21 cellular contexts compared by ENCODE assay signal in the genomic region with DNA sequence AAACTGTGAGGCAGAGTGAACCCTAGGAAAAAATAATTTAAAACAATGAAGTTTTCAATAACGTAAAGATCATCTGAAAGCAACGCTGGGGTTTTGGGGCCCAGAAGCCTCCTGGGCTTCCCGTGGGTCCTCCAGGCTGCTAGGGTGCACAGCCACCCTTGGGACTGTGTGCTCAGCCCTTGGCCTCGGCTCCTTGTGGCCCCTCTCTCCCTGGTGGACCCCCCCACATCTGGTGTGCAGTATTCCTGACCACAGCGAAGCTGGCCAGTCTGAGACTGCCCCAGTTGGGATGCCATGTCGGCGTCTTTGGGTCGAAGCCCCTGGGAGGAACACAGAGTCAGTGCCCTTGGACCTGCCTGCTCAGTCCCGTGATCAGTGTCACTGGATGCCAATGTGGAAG. TPM values are rescaled to one million over a fixed set of nuclear protein-coding genes. Genes with fewer than 3 reads are reported as not detected.
DNase-seq lines count a peak whose midpoint lies in the region; ATAC-seq and TF ChIP-seq lines count a peak whose summit lies in the region.
"Had no signal": no experiment of that assay in that cellular context is flagged by ENCODE, and none has a peak within 500 bp of the region (broad histone marks: within the 10 kb centered on the region; RNA-seq: fewer than 3 reads in every experiment).

No MANE protein-coding gene starts in this region.

- peak overlapping the region; percentile 94 for H3K27ac Mint-ChIP-seq in neural progenitor cell
- no peak overlapping the region for H3K27ac Mint-ChIP-seq in CD8-positive, alpha-beta T cell

- H3K4me1 Mint-ChIP-seq in neural progenitor cell: peaks cover 16% of the 10 kb centered on the region
- H3K4me1 Mint-ChIP-seq in CD8-positive, alpha-beta T cell (ENCODE audit: low read depth): peaks cover 27% of the 10 kb centered on the region
- H3K4me1 Mint-ChIP-seq: CD14-positive monocyte had no signal

- no peak overlapping the region for H4K8ac ChIP-seq in trophoblast cell (ENCODE audit: low read depth, low read length)

- POLR2A ChIA-PET in CD8-positive, alpha-beta T cell (lab: Charles Lee): no interaction called here

- H3F3A ChIP-seq in neural progenitor cell (ENCODE audit: low read depth): no peaks in the 10 kb centered on the region

- intact Hi-C loops in spleen (cut with DNase I; ENCODE audit: low total_unique reads): no loop called here
- intact Hi-C loops in CD8-positive, alpha-beta T cell (cut with DNase I, micrococcal nuclease): no loop called here

- H3K27me3 ChIP-seq in neural progenitor cell (no peaks in the 10 kb centered on the region), trophoblast cell (ENCODE audit: insufficient read depth, low read length) (no peaks in the 10 kb centered on the region), spleen (replicated peaks in 1 of 7) (peaks cover 0 to 3% (median 0%) of the 10 kb centered on the region in 7 donors)
- no peaks in the 10 kb centered on the region for H3K27me3 ChIP-seq in CD8-positive, alpha-beta T cell (ENCODE audit: insufficient read depth, low read length)
- H3K27me3 ChIP-seq: BLaER1 had no signal

- no peak for TF ChIP-seq POLR2A in spleen (IDR thresholded peaks at IDR 0.05)

- H3K9me3 ChIP-seq in neural progenitor cell (ENCODE audit: low read depth): no peaks in the 10 kb centered on the region
- H3K9me3 ChIP-seq in trophoblast cell (ENCODE audit: insufficient read depth, low read depth, low read length): peaks cover 1% of the 10 kb centered on the region
- no peaks in the 10 kb centered on the region for H3K9me3 ChIP-seq in spleen
- H3K9me3 ChIP-seq in CD8-positive, alpha-beta T cell (ENCODE audit: low read length): no peaks in the 10 kb centered on the region
- H3K9me3 ChIP-seq: BE2C, BLaER1, Caco-2 had no signal

- H4K91ac ChIP-seq in trophoblast cell (ENCODE audit: low read depth, low read length): peak overlapping the region; percentile 55

- no peak overlapping the region for H3K27ac ChIP-seq in neural progenitor cell
- no peak overlapping the region for H3K27ac ChIP-seq in trophoblast cell (ENCODE audit: low read depth, low read length)
- H3K27ac ChIP-seq in spleen: no peak overlapping the region
- no peak overlapping the region for H3K27ac ChIP-seq in CD8-positive, alpha-beta T cell (ENCODE audit: low read depth, low read length)
- H3K27ac ChIP-seq: 22Rv1, BLaER1 had no signal

- H2BK120ac ChIP-seq in trophoblast cell (ENCODE audit: insufficient read depth, low read length, poor library complexity): no peak overlapping the region

- H3K23ac ChIP-seq in trophoblast cell (ENCODE audit: low read length): no peak overlapping the region

- H3K36me3 ChIP-seq in neural progenitor cell: no peaks in the 10 kb centered on the region
- no peaks in the 10 kb centered on the region for H3K36me3 ChIP-seq in trophoblast cell (ENCODE audit: control insufficient read depth in 1 of 2, insufficient read depth in 2 of 2, low read length in 2 of 2)
- H3K36me3 ChIP-seq in spleen: no peaks in the 10 kb centered on the region
- H3K36me3 ChIP-seq in CD8-positive, alpha-beta T cell (ENCODE audit: insufficient read depth, low read length): no peaks in the 10 kb centered on the region
- H3K36me3 ChIP-seq: BE2C, BLaER1 had no signal

- TF ChIP-seq CTCF in neural progenitor cell (IDR thresholded peaks at IDR 0.05): no peak
- no peak for TF ChIP-seq CTCF in spleen (IDR thresholded peaks at IDR 0.05 in 8 of 11, conservative IDR thresholded peaks at IDR 0.05 in 3 of 11)
- no peak for TF ChIP-seq CTCF in CD8-positive, alpha-beta T cell (IDR thresholded peaks at IDR 0.05)

- WGBS in trophoblast cell (ENCODE audit: extremely low coverage, insufficient coverage, insufficient read length): no CpG with 5 or more reads among the region's 9 CpGs
- WGBS in spleen, 5 donors: 82 to 87% (median 84%) methylated on average over 9 of the region's 9 CpGs

- no peak for ATAC-seq in CD8-positive, alpha-beta T cell
- ATAC-seq: GM12878 had no signal

- H2BK5ac ChIP-seq in trophoblast cell (ENCODE audit: low read depth, low read length, poor library complexity): no peak overlapping the region

- CTCF ChIA-PET in CD8-positive, alpha-beta T cell (lab: Charles Lee): no interaction called here

- H3K18ac ChIP-seq in trophoblast cell (ENCODE audit: low read length): no peak overlapping the region

- no peaks in the 10 kb centered on the region for H4K20me1 ChIP-seq in neural progenitor cell (ENCODE audit: low read depth)
- H4K20me1 ChIP-seq: BLaER1 had no signal

- peak overlapping the region; percentile 8 for H3K14ac ChIP-seq in trophoblast cell (ENCODE audit: low read length)

- H2AFZ ChIP-seq in neural progenitor cell (replicated peaks) (no peak overlapping the region), trophoblast cell (ENCODE audit: insufficient read depth, low read length, poor library complexity) (no peak overlapping the region)

- no peak overlapping the region for H3K9ac ChIP-seq in neural progenitor cell
- no peak overlapping the region for H3K9ac ChIP-seq in trophoblast cell (ENCODE audit: low read length)
- H3K9ac ChIP-seq: BLaER1 had no signal

- H3K79me2 ChIP-seq in neural progenitor cell (ENCODE audit: low read depth) (no peaks in the 10 kb centered on the region), trophoblast cell (ENCODE audit: control insufficient read depth, insufficient read depth, low read length, poor library complexity) (no peaks in the 10 kb centered on the region)

- no peak overlapping the region for H3K4me3 Mint-ChIP-seq in neural progenitor cell
- no peak overlapping the region for H3K4me3 Mint-ChIP-seq in CD8-positive, alpha-beta T cell
- H3K4me3 Mint-ChIP-seq: CD14-positive monocyte; CD4-positive, alpha-beta memory T cell; CD4-positive, CD25-positive, alpha-beta regulatory T cell had no signal

- H2AK5ac ChIP-seq in trophoblast cell (ENCODE audit: low read length): peak overlapping the region; percentile 83

- H3K79me1 ChIP-seq in trophoblast cell (ENCODE audit: low read length): peaks cover 4% of the 10 kb centered on the region

- H3K9me3 Mint-ChIP-seq in neural progenitor cell: no peaks in the 10 kb centered on the region
- no peaks in the 10 kb centered on the region for H3K9me3 Mint-ChIP-seq in CD8-positive, alpha-beta T cell
- H3K9me3 Mint-ChIP-seq: CD4-positive, alpha-beta memory T cell; CD4-positive, CD25-positive, alpha-beta regulatory T cell had no signal

- H3K36me3 Mint-ChIP-seq in neural progenitor cell: no peaks in the 10 kb centered on the region
- H3K36me3 Mint-ChIP-seq in CD8-positive, alpha-beta T cell: no peaks in the 10 kb centered on the region
- H3K36me3 Mint-ChIP-seq: CD14-positive monocyte; CD4-positive, alpha-beta memory T cell; CD4-positive, CD25-positive, alpha-beta regulatory T cell had no signal

- peaks cover 5% of the 10 kb centered on the region for H3K27me3 Mint-ChIP-seq in neural progenitor cell (ENCODE audit: insufficient read depth, low read depth)
- H3K27me3 Mint-ChIP-seq in CD8-positive, alpha-beta T cell (ENCODE audit: low read depth): peaks cover 2% of the 10 kb centered on the region
- H3K27me3 Mint-ChIP-seq: CD4-positive, CD25-positive, alpha-beta regulatory T cell had no signal

- no peak overlapping the region for H3K4me2 ChIP-seq in neural progenitor cell
- H3K4me2 ChIP-seq in trophoblast cell (ENCODE audit: low read length): no peak overlapping the region
- H3K4me2 ChIP-seq: BLaER1 had no signal

- no peaks in the 10 kb centered on the region for H3K4me1 ChIP-seq in neural progenitor cell
- peaks cover 7 to 15% of the 10 kb centered on the region in 2 experiments for H3K4me1 ChIP-seq in trophoblast cell (ENCODE audit: control insufficient read depth in 1 of 2, insufficient read depth in 2 of 2, low read length in 2 of 2)
- H3K4me1 ChIP-seq in spleen: no peaks in the 10 kb centered on the region
- H3K4me1 ChIP-seq in CD8-positive, alpha-beta T cell (ENCODE audit: insufficient read depth, low read length): peaks cover 11% of the 10 kb centered on the region
- H3K4me1 ChIP-seq: BE2C, BLaER1, Caco-2 had no signal

- H3K4me3 ChIP-seq in neural progenitor cell (no peak overlapping the region), trophoblast cell (ENCODE audit: low read depth, low read length) (no peak overlapping the region), spleen (no peak overlapping the region)
- H3K4me3 ChIP-seq in CD8-positive, alpha-beta T cell (ENCODE audit: low read depth, low read length): no peak overlapping the region
- H3K4me3 ChIP-seq: BLaER1, GM12878 had no signal

- peak overlapping the region; percentile 85 for H2BK12ac ChIP-seq in trophoblast cell (ENCODE audit: low read length)

- no peak overlapping the region for H3K4ac ChIP-seq in trophoblast cell (ENCODE audit: low read depth, low read length)

- DNase-seq in neural progenitor cell (ENCODE audit: low spot score) (no peak), trophoblast cell (no peak), spleen (peak; percentile 55), DMS79 treated with DMSO at 0.1 percent for 48 hours (lab: John Stamatoyannopoulos, UW) (no peak), NCI-H1092 treated with DMSO at 0.1 percent for 48 hours (lab: John Stamatoyannopoulos, UW) (no peak)
- DNase-seq in CD8-positive, alpha-beta T cell: no peak
- DNase-seq: ACHN; BE2C; C1 segment of cervical spinal cord; Caco-2; Calu3; CD4-positive, alpha-beta memory T cell; CD4-positive, CD25-positive, alpha-beta regulatory T cell; DND-41; EL; GDM1 had no signal

- no peak overlapping the region for H4K12ac ChIP-seq in trophoblast cell (ENCODE audit: low read depth, low read length)

RNA-seq across cellular contexts. Expression of gene ACKR3, which starts 53.0 kb away (rescaled TPM):
- total RNA-seq in neural progenitor cell (ENCODE audit: low replicate concordance) (0.71 and 1.6 TPM in 2 replicates), spleen (100 to 1,000 TPM in 2 of 7 donors, 10 to 100 TPM in 5; 46.9 to 164 (median 86.8) TPM)
- polyA plus RNA-seq in trophoblast cell (2013): 301 and 313 TPM in 2 replicates
- polyA plus RNA-seq in spleen: 10 to 100 TPM; 11.5 to 15.0 (median 12.8) TPM
- 1 to 10 TPM in 1 of 2 experiments, under 1 TPM in 1; 0.50 to 2.0 TPM for total RNA-seq in CD8-positive, alpha-beta T cell
- total RNA-seq: G401 had no signal

Comparison
In these comparisons a context has a peak if more than half of its experiments do, and no peak if none do; other contexts are left out.
1. RNA of gene ACKR3, which starts 53.0 kb away (total RNA-seq): 46.9 to 164 TPM in spleen; 0.50 to 2.0 TPM in CD8-positive, alpha-beta T cell and 0.71 to 1.6 TPM in neural progenitor cell; every median in the first group is over 10 times any median in the second.